8 cellular contexts compared by ENCODE assay signal in the genomic region with DNA sequence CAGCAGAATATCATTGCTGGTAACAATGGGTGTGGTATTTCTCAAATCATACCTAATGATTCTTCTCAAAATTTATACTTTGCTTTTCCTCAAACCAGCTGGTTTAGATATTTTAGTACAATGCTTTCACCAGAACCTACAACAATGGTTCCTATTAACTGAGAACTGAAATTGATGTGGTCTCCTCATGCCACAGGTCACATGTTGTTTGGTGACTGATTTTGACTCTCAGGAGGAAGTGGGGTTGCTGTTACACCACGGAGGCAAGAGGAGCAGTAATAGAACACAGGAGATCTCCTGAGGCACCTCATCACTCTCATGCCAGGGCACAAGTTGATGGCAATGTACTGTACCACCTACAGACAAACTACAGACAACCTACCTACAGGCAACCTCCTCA. TPM values are rescaled to one million over a fixed set of nuclear protein-coding genes. Genes with fewer than 3 reads are reported as not detected.
A peak's percentile ranks its signal among the peaks of the same experiment; 100 is the strongest.
DNase-seq lines count a peak whose midpoint lies in the region; ATAC-seq, FAIRE-seq and TF ChIP-seq lines count a peak whose summit lies in the region.

No MANE protein-coding gene starts in this region.

- no peak overlapping the region for H3K9ac ChIP-seq in colonic mucosa (ENCODE audit: low read depth in 2 of 2, low read length in 2 of 2)

- no peak overlapping the region for H3K27ac ChIP-seq in colonic mucosa

- FAIRE-seq in D721Med (lab: Jason Lieb, UNC) (no peak), frontal cortex (lab: Jason Lieb, UNC) (no peak)

- intact Hi-C loops in colonic mucosa (cut with DNase I), result no loop called here

- H3K4me3 ChIP-seq in colonic mucosa, result no peak overlapping the region

- H3K4me1 ChIP-seq in colonic mucosa, result peaks cover 6% of the 10 kb centered on the region

- DNase-seq in CD1c-positive myeloid dendritic cell (ENCODE audit: extremely low spot score) (peak; percentile 91), GM19238 (ENCODE audit: insufficient read length, low spot score) (peak; percentile 73), T follicular helper cell (ENCODE audit: low read depth) (peak; percentile 14), D721Med (ENCODE audit: insufficient read length, low spot score) (no peak), inferior parietal cortex (ENCODE audit: extremely low spot score) (no peak), colonic mucosa (no peak), frontal cortex (ENCODE audit: low spot score in 2 of 2) (no peak)

- no peaks in the 10 kb centered on the region for H3K9me3 ChIP-seq in colonic mucosa

- no peaks in the 10 kb centered on the region for H3K27me3 ChIP-seq in colonic mucosa

- ATAC-seq in HG03097 (IDR thresholded peaks at IDR 0.05; ENCODE audit: low FRiP score, unreplicated experiment), result peak; percentile 43

- TF ChIP-seq CTCF in D721Med (IDR thresholded peaks at IDR 0.05; ENCODE audit: insufficient read depth, missing control alignments) (no peak), colonic mucosa (IDR thresholded peaks at IDR 0.05) (no peak)

- H3K36me3 ChIP-seq in colonic mucosa, result no peaks in the 10 kb centered on the region

RNA-seq across cellular contexts. Expression of a gene that starts 3.0 kb away (rescaled TPM):
- total RNA-seq in colonic mucosa, result 1 to 10 TPM; 7.1 to 8.5 TPM
- total RNA-seq in frontal cortex, result 46.5 TPM

Comparison
In these comparisons a context has a peak if more than half of its experiments do, and no peak if none do; other contexts are left out.
1. DNase-seq: peak in CD1c-positive myeloid dendritic cell (single experiment), GM19238 (single experiment) and T follicular helper cell (single experiment); none in D721Med (single experiment), inferior parietal cortex (single experiment), colonic mucosa (single experiment) and frontal cortex (0 of 2).